10 cellular contexts compared by ENCODE assay signal in the genomic region with DNA sequence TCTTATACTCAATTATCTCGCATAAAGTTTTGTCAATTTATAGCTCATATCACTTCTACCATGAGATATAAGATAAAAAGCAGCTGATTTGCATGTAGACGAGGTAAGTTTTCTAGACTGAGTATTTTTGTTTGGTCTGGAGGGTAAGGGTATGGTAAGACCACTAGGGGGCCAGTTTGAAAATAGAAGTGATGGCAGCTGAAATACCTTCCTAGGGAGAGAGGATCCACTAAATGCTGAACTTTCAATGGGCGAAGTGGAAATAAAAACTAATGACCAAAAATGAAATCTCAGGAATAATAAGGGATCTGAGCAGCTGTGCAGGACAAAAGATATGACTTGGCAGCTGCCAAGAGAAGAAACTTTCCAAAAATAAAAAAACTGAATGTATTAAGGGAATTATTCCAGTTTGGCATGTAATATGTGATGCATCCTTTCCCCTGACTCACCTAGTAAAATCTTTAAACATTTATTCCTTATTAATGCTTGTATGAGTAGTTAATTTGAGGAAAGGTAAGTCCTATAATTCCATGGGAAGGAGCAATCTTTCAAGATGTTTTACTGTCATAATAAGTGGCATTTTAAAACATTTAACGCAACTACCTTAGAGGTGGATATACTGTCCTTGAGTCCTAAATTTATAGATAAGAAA.
DNase-seq lines count a peak whose midpoint lies in the region; ATAC-seq and TF ChIP-seq lines count a peak whose summit lies in the region.
"Had no signal": no experiment of that assay in that cellular context is flagged by ENCODE, and none has a peak within 500 bp of the region (broad histone marks: within the 10 kb centered on the region; RNA-seq: fewer than 3 reads in every experiment).

No MANE protein-coding gene starts in this region.

- H3K27ac ChIP-seq in DND-41 (ENCODE audit: low read length) (no peak overlapping the region), endodermal cell (ENCODE audit: low read depth, low read length) (no peak overlapping the region), thyroid gland (no peak overlapping the region)
- H3K27ac ChIP-seq: neutrophil, SJSA1 had no signal

- intact Hi-C loops in thyroid gland (cut with DNase I) = no loop called here
- intact Hi-C loops in activated CD4-positive, alpha-beta T cell treated with anti-CD3 and anti-CD28 coated beads for 36 hours (cut with DNase I, micrococcal nuclease) = no loop called here

- H3K36me3 ChIP-seq in DND-41 (ENCODE audit: insufficient read depth, low read length) = no peaks in the 10 kb centered on the region
- H3K36me3 ChIP-seq in endodermal cell (ENCODE audit: control insufficient read depth, insufficient read depth, low read length) = no peaks in the 10 kb centered on the region
- no peaks in the 10 kb centered on the region for H3K36me3 ChIP-seq in thyroid gland
- H3K36me3 ChIP-seq: neutrophil, SJSA1 had no signal

- POLR2A ChIA-PET in activated CD4-positive, alpha-beta T cell treated with anti-CD3 and anti-CD28 coated beads for 36 hours (lab: Charles Lee) = no interaction called here

- H3K4me3 ChIP-seq in DND-41 (ENCODE audit: low read depth in 1 of 2, low read length in 2 of 2) (no peak overlapping the region), endodermal cell (ENCODE audit: low read length) (no peak overlapping the region), thyroid gland (replicated peaks in 1 of 3) (no peak overlapping the region)
- H3K4me3 ChIP-seq: SJSA1 had no signal

- H3K27ac Mint-ChIP-seq in endodermal cell = no peak overlapping the region
- H3K27ac Mint-ChIP-seq in activated CD4-positive, alpha-beta T cell treated with anti-CD3 and anti-CD28 coated beads for 36 hours = no peak overlapping the region

- H3K79me2 ChIP-seq in DND-41 (ENCODE audit: insufficient read depth, low read length) = no peaks in the 10 kb centered on the region

- no peak for TF ChIP-seq POLR2A in thyroid gland (IDR thresholded peaks at IDR 0.05)

- H3K9me3 ChIP-seq in DND-41 (ENCODE audit: insufficient read depth, low read length, severe bottlenecking) (no peaks in the 10 kb centered on the region), endodermal cell (ENCODE audit: control insufficient read depth, low read length) (no peaks in the 10 kb centered on the region), thyroid gland (no peaks in the 10 kb centered on the region)
- H3K9me3 ChIP-seq: neutrophil, SJSA1 had no signal

- no peak overlapping the region for H3K9ac ChIP-seq in DND-41 (ENCODE audit: low read depth, low read length)
- no peak overlapping the region for H3K9ac ChIP-seq in endodermal cell (ENCODE audit: extremely low read depth, low read length, poor library complexity, severe bottlenecking)

- CTCF ChIA-PET in activated CD4-positive, alpha-beta T cell treated with anti-CD3 and anti-CD28 coated beads for 36 hours (lab: Charles Lee) = no interaction called here

- no peaks in the 10 kb centered on the region for H3K27me3 Mint-ChIP-seq in endodermal cell (ENCODE audit: insufficient read depth)
- H3K27me3 Mint-ChIP-seq in activated CD4-positive, alpha-beta T cell treated with anti-CD3 and anti-CD28 coated beads for 36 hours = no peaks in the 10 kb centered on the region

- H3K4me2 ChIP-seq in DND-41 (ENCODE audit: insufficient read depth, low read length) = no peak overlapping the region

- no peak overlapping the region for H2AFZ ChIP-seq in DND-41 (ENCODE audit: low read depth, low read length)

- H3K4me1 ChIP-seq in DND-41 (ENCODE audit: insufficient read depth, low read length) (no peaks in the 10 kb centered on the region), endodermal cell (ENCODE audit: control insufficient read depth, insufficient read depth, low read length) (no peaks in the 10 kb centered on the region), thyroid gland (no peaks in the 10 kb centered on the region)
- H3K4me1 ChIP-seq: SJSA1 had no signal

- H4K20me1 ChIP-seq in DND-41 (ENCODE audit: insufficient read depth, low read length) = no peaks in the 10 kb centered on the region

- ATAC-seq in DND-41 (ENCODE audit: insufficient read depth, low read depth) (no peak), GM21390 (IDR thresholded peaks at IDR 0.05; ENCODE audit: unreplicated experiment) (peak; percentile 80)
- no peak for ATAC-seq in activated CD4-positive, alpha-beta T cell treated with anti-CD3 and anti-CD28 coated beads for 36 hours
- no peak for ATAC-seq in activated CD4-positive, CD25-positive, alpha-beta regulatory T cell treated with anti-CD3 and anti-CD28 coated beads, Interleukin-2, amount 50 U/mL, for 24 hours

- H3K9me3 Mint-ChIP-seq in endodermal cell = no peaks in the 10 kb centered on the region
- H3K9me3 Mint-ChIP-seq in activated CD4-positive, alpha-beta T cell treated with anti-CD3 and anti-CD28 coated beads for 36 hours (ENCODE audit: low read depth) = no peaks in the 10 kb centered on the region

- no peaks in the 10 kb centered on the region for H3K4me1 Mint-ChIP-seq in endodermal cell
- H3K4me1 Mint-ChIP-seq in activated CD4-positive, alpha-beta T cell treated with anti-CD3 and anti-CD28 coated beads for 36 hours = no peaks in the 10 kb centered on the region

- no peaks in the 10 kb centered on the region for H3K36me3 Mint-ChIP-seq in endodermal cell (ENCODE audit: low read depth)
- no peaks in the 10 kb centered on the region for H3K36me3 Mint-ChIP-seq in activated CD4-positive, alpha-beta T cell treated with anti-CD3 and anti-CD28 coated beads for 36 hours (ENCODE audit: low read depth)

- H3K4me3 Mint-ChIP-seq in endodermal cell = no peak overlapping the region
- no peak overlapping the region for H3K4me3 Mint-ChIP-seq in activated CD4-positive, alpha-beta T cell treated with anti-CD3 and anti-CD28 coated beads for 36 hours

- DNase-seq in DND-41 (no peak), endodermal cell (no peak), thyroid gland (no peak)
- DNase-seq in activated CD4-positive, alpha-beta T cell treated with anti-CD3 and anti-CD28 coated beads for 36 hours = no peak
- DNase-seq in activated naive CD4-positive, alpha-beta T cell (lab: John Stamatoyannopoulos, UW) = no peak

- no peaks in the 10 kb centered on the region for H3K27me3 ChIP-seq in DND-41 (ENCODE audit: insufficient read depth, low read length, poor library complexity)
- no peaks in the 10 kb centered on the region for H3K27me3 ChIP-seq in endodermal cell (ENCODE audit: control insufficient read depth, insufficient read depth, low read length, poor library complexity, severe bottlenecking)
- H3K27me3 ChIP-seq in thyroid gland = no peaks in the 10 kb centered on the region
- H3K27me3 ChIP-seq: neutrophil, SJSA1 had no signal

- TF ChIP-seq CTCF in DND-41 (IDR thresholded peaks at IDR 0.05; ENCODE audit: borderline replicate concordance, extremely low read depth, low read length, poor library complexity, severe bottlenecking) (peak; percentile 45), LNCAP (IDR thresholded peaks at IDR 0.05) (peak; percentile 50), endodermal cell (conservative IDR thresholded peaks at IDR 0.05) (peak; percentile 86), thyroid gland (IDR thresholded peaks at IDR 0.05) (peak in 4 of 6 experiments; percentile 37 to 47 (median 39))

- 47 to 67% methylated on average over 1 to 3 of the region's 4 CpGs for WGBS in endodermal cell (ENCODE audit: insufficient coverage in 1 of 2, insufficient read length in 1 of 2), 2 experiments
- WGBS in thyroid gland, 2 donors = 66 to 74% methylated on average over 4 of the region's 4 CpGs
